Comparison of ENCODE assay signal across 10 cellular contexts in genomic region chr11:61693897-61694840, GRCh38. TPM values are rescaled to one million over a fixed set of nuclear protein-coding genes. Genes with fewer than 3 reads are reported as not detected.
DNase-seq lines count a peak whose midpoint lies in the region; ATAC-seq and TF ChIP-seq lines count a peak whose summit lies in the region.
"Had no signal": no experiment of that assay in that cellular context is flagged by ENCODE, and none has a peak within 500 bp of the region (broad histone marks: within the 10 kb centered on the region; RNA-seq: fewer than 3 reads in every experiment).

No MANE protein-coding gene starts in this region.

- no peaks in the 10 kb centered on the region for H3F3A ChIP-seq in MM.1S (ENCODE audit: insufficient read depth, low read length)

- DNase-seq in EH (ENCODE audit: low read depth) (peak; percentile 17), NCI-H345 treated with DMSO at 0.1 percent for 48 hours (lab: John Stamatoyannopoulos, UW; ENCODE audit: unreplicated experiment) (peak; percentile 91), right atrium auricular region (ENCODE audit: low spot score) (no peak), erythroblast (lab: John Stamatoyannopoulos, UW) (no peak), MM.1S (no peak)
- no peak for DNase-seq in stimulated activated CD8-positive, alpha-beta memory T cell treated with anti-CD3 and anti-CD28 coated beads, Interleukin-4, amount 100 ng/mL, for 48 hours
- DNase-seq: NCI-H1436, RPMI8226 had no signal

- H3K9ac ChIP-seq in skeletal muscle tissue (ENCODE audit: low read depth in 1 of 3, low read length in 3 of 3) (peak overlapping the region in 2 of 3 donors; percentile 65 to 71), MM.1S (ENCODE audit: low read length) (no peak overlapping the region)

- H3K4me3 ChIP-seq in right atrium auricular region (no peak overlapping the region), skeletal muscle tissue (ENCODE audit: low read length in 3 of 3) (no peak overlapping the region), MM.1S (ENCODE audit: low read length) (no peak overlapping the region)

- no peaks in the 10 kb centered on the region for H3K9me2 ChIP-seq in MM.1S (replicated peaks; ENCODE audit: insufficient read depth, low read length)

- H3K27me3 ChIP-seq in right atrium auricular region (no peaks in the 10 kb centered on the region), skeletal muscle tissue (ENCODE audit: control insufficient read depth in 3 of 3, insufficient read depth in 3 of 3, low read length in 3 of 3) (no peaks in the 10 kb centered on the region), MM.1S (replicated peaks; ENCODE audit: insufficient read depth, low read length) (peaks cover 87% of the 10 kb centered on the region)

- ATAC-seq in GM21381 (IDR thresholded peaks at IDR 0.05; ENCODE audit: unreplicated experiment), result no peak

- no peaks in the 10 kb centered on the region for H3K79me2 ChIP-seq in MM.1S (ENCODE audit: low read length)

- TF ChIP-seq POLR2A in erythroblast (IDR thresholded peaks at IDR 0.05; ENCODE audit: low read length), result no peak

- H3K36me3 ChIP-seq in right atrium auricular region, result no peaks in the 10 kb centered on the region
- H3K36me3 ChIP-seq in skeletal muscle tissue (ENCODE audit: control insufficient read depth in 3 of 3, insufficient read depth in 3 of 3, low read length in 3 of 3), result no peaks in the 10 kb centered on the region
- H3K36me3 ChIP-seq in MM.1S (replicated peaks; ENCODE audit: insufficient read depth, low read length), result no peaks in the 10 kb centered on the region

- H2AFZ ChIP-seq in MM.1S (ENCODE audit: low read length), result no peak overlapping the region

- TF ChIP-seq CTCF in right atrium auricular region (IDR thresholded peaks at IDR 0.05) (no peak), MM.1S (IDR thresholded peaks at IDR 0.05; ENCODE audit: low read length) (no peak)

- peak overlapping the region; percentile 91 to 98 for H3K27ac ChIP-seq in right atrium auricular region
- no peak overlapping the region for H3K27ac ChIP-seq in skeletal muscle tissue (ENCODE audit: low read depth, low read length)
- H3K27ac ChIP-seq in MM.1S (ENCODE audit: low read length), result no peak overlapping the region

- H3K4me1 ChIP-seq in right atrium auricular region, result peaks cover 0 to 60% of the 10 kb centered on the region in 2 donors
- peaks cover 65 to 78% (median 66%) of the 10 kb centered on the region in 3 donors for H3K4me1 ChIP-seq in skeletal muscle tissue (ENCODE audit: control insufficient read depth in 3 of 3, insufficient read depth in 3 of 3, low read length in 3 of 3)
- H3K4me1 ChIP-seq in MM.1S (ENCODE audit: low read length), result no peaks in the 10 kb centered on the region

- no peak overlapping the region for H3K4me2 ChIP-seq in MM.1S (ENCODE audit: low read depth, low read length)

- no peaks in the 10 kb centered on the region for H4K20me1 ChIP-seq in MM.1S (ENCODE audit: insufficient read depth, low read length)

- H3K9me3 ChIP-seq in right atrium auricular region (no peaks in the 10 kb centered on the region), skeletal muscle tissue (ENCODE audit: control insufficient read depth in 3 of 3, low read length in 3 of 3) (no peaks in the 10 kb centered on the region), MM.1S (replicated peaks; ENCODE audit: insufficient read depth, low read length) (no peaks in the 10 kb centered on the region)

RNA-seq across cellular contexts. Expression of gene DAGLA, which starts 14.0 kb away (rescaled TPM):
- total RNA-seq in right atrium auricular region (1 to 10 TPM; 3.9 to 5.7 TPM), skeletal muscle tissue (1.0 TPM)

RNA-seq across cellular contexts. Expression of gene MYRF, which starts 58.3 kb away (rescaled TPM):
- total RNA-seq in right atrium auricular region, result 10 to 100 TPM in 1 of 2 donors, 1 to 10 TPM in 1; 7.0 to 13.1 TPM
- total RNA-seq in skeletal muscle tissue, result not detected

Comparison
In these comparisons a context has a peak if more than half of its experiments do, and no peak if none do; other contexts are left out.
1. DNase-seq: peak in EH (single experiment) and NCI-H345 treated with DMSO at 0.1 percent for 48 hours (single experiment); none in right atrium auricular region (single experiment), erythroblast (0 of 2), stimulated activated CD8-positive, alpha-beta memory T cell treated with anti-CD3 and anti-CD28 coated beads, Interleukin-4, amount 100 ng/mL, for 48 hours (single experiment) and MM.1S (single experiment).
2. H3K27ac ChIP-seq: peak in right atrium auricular region (2 of 2); none in skeletal muscle tissue (single experiment) and MM.1S (single experiment).